16 cellular contexts compared by ENCODE assay signal in genomic region chr2:158578703-158579330, GRCh38.
DNase-seq lines count a peak whose midpoint lies in the region; ATAC-seq and TF ChIP-seq lines count a peak whose summit lies in the region.
"Had no signal": no experiment of that assay in that cellular context is flagged by ENCODE, and none has a peak within 500 bp of the region (broad histone marks: within the 10 kb centered on the region; RNA-seq: fewer than 3 reads in every experiment).

No MANE protein-coding gene starts in this region.

- no peak overlapping the region for H2AFZ ChIP-seq in Karpas-422 (ENCODE audit: low read length)

- no peak overlapping the region for H3K9ac ChIP-seq in Karpas-422 (ENCODE audit: low read length)
- H3K9ac ChIP-seq: SK-N-SH had no signal

- H4K20me1 ChIP-seq in Karpas-422 (ENCODE audit: insufficient read depth, low read depth, low read length) = no peaks in the 10 kb centered on the region

- ATAC-seq in GM18508 (IDR thresholded peaks at IDR 0.05; ENCODE audit: insufficient read depth, unreplicated experiment) = peak; percentile 84
- ATAC-seq in GM19467 (IDR thresholded peaks at IDR 0.05; ENCODE audit: unreplicated experiment) = peak; percentile 83
- peak; percentile 85 for ATAC-seq in HG02852 (IDR thresholded peaks at IDR 0.05; ENCODE audit: unreplicated experiment)
- ATAC-seq in HG03457 (IDR thresholded peaks at IDR 0.05; ENCODE audit: unreplicated experiment) = peak; percentile 93
- ATAC-seq in SK-N-SH treated with all-trans-retinoic acid at 6 μM for 48 hours = no peak
- ATAC-seq: left lobe of liver had no signal

- no peaks in the 10 kb centered on the region for H3K9me3 ChIP-seq in Karpas-422 (ENCODE audit: low read length)
- H3K9me3 ChIP-seq: SK-N-SH, spleen, uterus had no signal

- no peak overlapping the region for H3K4me3 ChIP-seq in Karpas-422 (ENCODE audit: low read length)
- H3K4me3 ChIP-seq: spleen, uterus had no signal

- H3K79me2 ChIP-seq in Karpas-422 (ENCODE audit: low read length) = no peaks in the 10 kb centered on the region

- H3K4me1 ChIP-seq in Karpas-422 (ENCODE audit: low read length) = no peaks in the 10 kb centered on the region
- H3K4me1 ChIP-seq: spleen, uterus had no signal

- no peak overlapping the region for H3K27ac ChIP-seq in Karpas-422 (ENCODE audit: low read length)
- H3K27ac ChIP-seq: spleen, uterus had no signal

- H3K27me3 ChIP-seq in Karpas-422 (ENCODE audit: low read length) = no peaks in the 10 kb centered on the region
- H3K27me3 ChIP-seq: spleen, uterus had no signal

- DNase-seq in NCI-H1694 (lab: John Stamatoyannopoulos, UW) (no peak), T-helper 9 cell (no peak), Karpas-422 (no peak)
- DNase-seq: activated CD4-positive, alpha-beta T cell treated with anti-CD3 and anti-CD28 coated beads for 48 hours; DMS79 treated with DMSO at 0.1 percent for 48 hours; head of caudate nucleus; NCI-H1436; SK-N-SH; spleen; uterus had no signal

- no peaks in the 10 kb centered on the region for H3K36me3 ChIP-seq in Karpas-422 (ENCODE audit: insufficient read depth, low read length)
- H3K36me3 ChIP-seq: uterus had no signal

- no peak overlapping the region for H3K4me2 ChIP-seq in Karpas-422 (ENCODE audit: low read depth, low read length, poor library complexity, severe bottlenecking)
- H3K4me2 ChIP-seq: SK-N-SH had no signal

- no peaks in the 10 kb centered on the region for H3K9me2 ChIP-seq in Karpas-422 (replicated peaks; ENCODE audit: insufficient read depth, low read length)
- H3K9me2 ChIP-seq: SK-N-SH had no signal

TF ChIP-seq in SK-N-SH treated with all-trans-retinoic acid at 6 μM for 48 hours, 23 proteins besides CTCF, POLR2A, EP300 and RAD21:
- TF ChIP-seq GLIS3 (CRISPR knock-in tag; IDR thresholded peaks at IDR 0.05) = no peak
- TF ChIP-seq ZFP30 (CRISPR knock-in tag; IDR thresholded peaks at IDR 0.05) = no peak
